ENCODE assay signal across 28 cellular contexts in genomic region chrX:3206314-3206713, GRCh38.
"Had no signal": no experiment of that assay in that cellular context is flagged by ENCODE, and none has a peak within 500 bp of the region (broad histone marks: within the 10 kb centered on the region; RNA-seq: fewer than 3 reads in every experiment).

No MANE protein-coding gene starts in this region.

- H3K4me3 ChIP-seq: colonic mucosa, coronary artery, dorsolateral prefrontal cortex, esophagus muscularis mucosa, esophagus squamous epithelium, gastrocnemius medialis, gastroesophageal sphincter, heart left ventricle, heart right ventricle had no signal

- H3K27ac Mint-ChIP-seq: dendritic cell treated with granulocyte-macrophage colony-stimulating factor and Interleukin-4, amounts not matched to agents 40 ng/mL and 50 ng/mL, for 4 days; effector memory CD8-positive, alpha-beta T cell; endodermal cell had no signal

- H3K4me1 Mint-ChIP-seq: endodermal cell had no signal

- H3K36me3 ChIP-seq: colonic mucosa, esophagus muscularis mucosa, esophagus squamous epithelium, gastrocnemius medialis, gastroesophageal sphincter, heart left ventricle, heart right ventricle had no signal

- H3K4me1 ChIP-seq: colonic mucosa, esophagus muscularis mucosa, esophagus squamous epithelium, foreskin keratinocyte, gastrocnemius medialis, gastroesophageal sphincter, heart left ventricle, heart right ventricle had no signal

- DNase-seq: colonic mucosa; cortex of kidney; dorsolateral prefrontal cortex; effector CD4-positive, alpha-beta T cell; effector CD8-positive, alpha-beta T cell; effector memory CD4-positive, alpha-beta T cell; effector memory CD8-positive, alpha-beta T cell; endodermal cell; erythroblast; esophagus squamous epithelium; foreskin fibroblast; foreskin keratinocyte; foreskin melanocyte; gastrocnemius medialis; glutamatergic neuron; head of caudate nucleus; heart left ventricle; heart right ventricle had no signal

- ATAC-seq: effector memory CD8-positive, alpha-beta T cell; esophagus mucosa; foreskin keratinocyte; gastrocnemius medialis; gastroesophageal sphincter; heart left ventricle; heart right ventricle had no signal

- H3K27me3 ChIP-seq: colonic mucosa, esophagus muscularis mucosa, esophagus squamous epithelium, foreskin keratinocyte, gastrocnemius medialis, gastroesophageal sphincter, heart left ventricle had no signal

- H3K4me3 Mint-ChIP-seq: dendritic cell treated with granulocyte-macrophage colony-stimulating factor and Interleukin-4, amounts not matched to agents 40 ng/mL and 50 ng/mL, for 4 days; effector memory CD8-positive, alpha-beta T cell; endodermal cell had no signal

- H3K9me3 Mint-ChIP-seq: dendritic cell treated with granulocyte-macrophage colony-stimulating factor and Interleukin-4, amounts not matched to agents 40 ng/mL and 50 ng/mL, for 4 days; effector memory CD8-positive, alpha-beta T cell; endodermal cell had no signal

- H3K27ac ChIP-seq: colonic mucosa, coronary artery, dorsolateral prefrontal cortex, epithelial cell of prostate, esophagus muscularis mucosa, esophagus squamous epithelium, foreskin keratinocyte, gastrocnemius medialis, gastroesophageal sphincter, heart left ventricle, heart right ventricle had no signal

- H3K9me3 ChIP-seq: colonic mucosa, esophagus muscularis mucosa, esophagus squamous epithelium, gastrocnemius medialis, gastroesophageal sphincter, heart left ventricle, heart right ventricle had no signal

- FAIRE-seq: colon, endometrium, endothelial cell of umbilical vein, frontal cortex had no signal
